Comparison of ENCODE assay signal across 19 cellular contexts in genomic region chr17:5793157-5793556, GRCh38.
DNase-seq lines count a peak whose midpoint lies in the region; ATAC-seq, FAIRE-seq and TF ChIP-seq lines count a peak whose summit lies in the region.
"Had no signal": no experiment of that assay in that cellular context is flagged by ENCODE, and none has a peak within 500 bp of the region (broad histone marks: within the 10 kb centered on the region; RNA-seq: fewer than 3 reads in every experiment).

No MANE protein-coding gene starts in this region.

- no peaks in the 10 kb centered on the region for H3K9me3 ChIP-seq in K562 (replicated peaks; ENCODE audit: control insufficient read depth, insufficient read depth, low read depth, low read length)
- no peaks in the 10 kb centered on the region for H3K9me3 ChIP-seq in uterus
- H3K9me3 ChIP-seq: gastrocnemius medialis had no signal

- peaks cover 4% of the 10 kb centered on the region for H3K36me3 Mint-ChIP-seq in T-cell

- BruUV-seq in K562 (replicated peaks; lab: Mats Ljungman, UMichigan), result no TSS peak

- no peaks in the 10 kb centered on the region for H3K4me1 Mint-ChIP-seq in T-cell
- H3K4me1 Mint-ChIP-seq: activated CD4-positive, alpha-beta T cell treated with anti-CD3 and anti-CD28 coated beads, Interleukin-2, amount 10 ng/mL, durations not matched to agents 24 days and 14 days; activated naive CD4-positive, alpha-beta T cell treated with anti-CD3 and anti-CD28 coated beads, Interleukin-2, amount 50 U/mL, for 24 hours had no signal

- H3K9me1 ChIP-seq in K562 (ENCODE audit: control insufficient read depth, insufficient read depth, low read length), result no peaks in the 10 kb centered on the region

- H3K27me3 Mint-ChIP-seq in T-cell, result peaks cover 37 to 39% of the 10 kb centered on the region in 2 donors

- CTCF ChIA-PET in K562 (lab: Yijun Ruan, JAX; ENCODE audit: low intra/inter-chr PET ratio), result no interaction called here
- CTCF ChIA-PET in T-cell (lab: Charles Lee), result no interaction called here

- H3K27me3 ChIP-seq in K562 (ENCODE audit: control insufficient read depth in 2 of 2, insufficient read depth in 2 of 2, low read length in 2 of 2), result peaks cover 0 to 5% of the 10 kb centered on the region in 2 experiments; a peak in 2 of 5 replicates
- H3K27me3 ChIP-seq in kidney epithelial cell (ENCODE audit: control insufficient read depth, insufficient read depth, low read length), result no peaks in the 10 kb centered on the region
- H3K27me3 ChIP-seq in uterus, result no peaks in the 10 kb centered on the region
- H3K27me3 ChIP-seq: tibial nerve had no signal

- no peak overlapping the region for H3K9ac ChIP-seq in K562 (ENCODE audit: insufficient read depth in 1 of 2, low read depth in 2 of 2, low read length in 2 of 2)

- no peak for FAIRE-seq in K562 (lab: Jason Lieb, UNC)
- FAIRE-seq: GM19239 had no signal

- no peaks in the 10 kb centered on the region for H4K20me1 ChIP-seq in K562 (replicated peaks; ENCODE audit: control insufficient read depth, insufficient read depth, low read length)

- TF ChIP-seq EP300 in K562 (IDR thresholded peaks at IDR 0.05; ENCODE audit: low read length), result no peak

- in situ Hi-C loops in K562 (cut with MboI), result no loop called here

- ATAC-seq in K562, result no peak
- no peak for ATAC-seq in HG02798 (IDR thresholded peaks at IDR 0.05; ENCODE audit: poor library complexity, unreplicated experiment)
- ATAC-seq in T-cell (replicated peaks in 1 of 4), result no peak
- ATAC-seq: gastrocnemius medialis had no signal

- TF ChIP-seq POLR2A in K562 (conservative IDR thresholded peaks at IDR 0.05) (no peak), uterus (IDR thresholded peaks at IDR 0.05) (no peak)

- H3K4me3 Mint-ChIP-seq in T-cell, result no peak overlapping the region
- H3K4me3 Mint-ChIP-seq: activated CD4-positive, alpha-beta T cell treated with anti-CD3 and anti-CD28 coated beads, Interleukin-2, amount 10 ng/mL, durations not matched to agents 24 days and 14 days; activated naive CD4-positive, alpha-beta T cell treated with anti-CD3 and anti-CD28 coated beads, Interleukin-2, amount 50 U/mL, for 24 hours; nephron had no signal

- H3K79me2 ChIP-seq in K562 (ENCODE audit: control insufficient read depth, insufficient read depth, low read length), result no peaks in the 10 kb centered on the region

- no peak overlapping the region for H3K27ac Mint-ChIP-seq in T-cell
- H3K27ac Mint-ChIP-seq: activated CD4-positive, alpha-beta T cell treated with anti-CD3 and anti-CD28 coated beads, Interleukin-2, amount 10 ng/mL, durations not matched to agents 24 days and 14 days; activated naive CD4-positive, alpha-beta T cell treated with anti-CD3 and anti-CD28 coated beads, Interleukin-2, amount 50 U/mL, for 24 hours; nephron had no signal

- peaks cover 7 to 8% (median 8%) of the 10 kb centered on the region in 3 donors for H3K9me3 Mint-ChIP-seq in T-cell

- H3K36me3 ChIP-seq in K562 (ENCODE audit: control insufficient read depth, insufficient read depth, low read length) (no peaks in the 10 kb centered on the region), kidney epithelial cell (ENCODE audit: control insufficient read depth, insufficient read depth, low read length) (no peaks in the 10 kb centered on the region), uterus (no peaks in the 10 kb centered on the region)
- H3K36me3 ChIP-seq: gastrocnemius medialis, sigmoid colon, tibial nerve had no signal

- H2AFZ ChIP-seq in K562 (ENCODE audit: low read depth, low read length), result no peak overlapping the region

- H3K4me3 ChIP-seq in AG10803 (ENCODE audit: low read length) (no peak overlapping the region), HFF-Myc (replicated peaks; ENCODE audit: low read depth, low read length) (no peak overlapping the region), K562 (no peak overlapping the region), kidney epithelial cell (ENCODE audit: low read depth, low read length) (no peak overlapping the region), uterus (no peak overlapping the region)
- H3K4me3 ChIP-seq: gastrocnemius medialis, lung, sigmoid colon, tibial nerve had no signal

- no peak for TF ChIP-seq RAD21 in K562 (CRISPR knock-in tag; conservative IDR thresholded peaks at IDR 0.05 in 1 of 2, IDR thresholded peaks at IDR 0.05 in 1 of 2)

- TF ChIP-seq CTCF in AG10803 (conservative IDR thresholded peaks at IDR 0.05; ENCODE audit: low read length) (0 out of 2 replicates have a peak, but pooled peaks have one; percentile 12), HFF-Myc (IDR thresholded peaks at IDR 0.05; ENCODE audit: low read depth, low read length, missing control alignments) (peak; percentile 40), K562 (IDR thresholded peaks at IDR 0.05 in 2 of 3, conservative IDR thresholded peaks at IDR 0.05 in 1 of 3; ENCODE audit: insufficient read depth in 2 of 3, low read depth in 1 of 3, low read length in 3 of 3) (0 out of 6 replicates have a peak, but pooled peaks of 2 of the 3 experiments have one; percentile 9 to 28), kidney epithelial cell (IDR thresholded peaks at IDR 0.05; ENCODE audit: insufficient read depth, low read length, poor library complexity, severe bottlenecking) (peak; percentile 24), uterus (IDR thresholded peaks at IDR 0.05) (no peak)

- DNase-seq in AG10803 (ENCODE audit: low read depth) (no peak), HFF-Myc (ENCODE audit: extremely low read depth, low read depth) (no peak), K562 (ENCODE audit: extremely low read depth in 1 of 4, low spot score in 3 of 4) (peak in 2 of 4 experiments; percentile 12 to 19), kidney epithelial cell (ENCODE audit: low read depth) (no peak), uterus (no peak), T-cell (no peak), DMS153 (lab: John Stamatoyannopoulos, UW) (no peak)
- DNase-seq: activated CD4-positive, alpha-beta T cell treated with anti-CD3 and anti-CD28 coated beads, Interleukin-2, amount 10 ng/mL, durations not matched to agents 24 days and 14 days; activated T-cell treated with anti-CD3 and anti-CD28 coated beads, Interleukin-2, amount 50 U/mL, for 1 hour; caudate nucleus; effector memory CD4-positive, alpha-beta T cell; gastrocnemius medialis; sigmoid colon had no signal

- H3K27ac ChIP-seq in K562 (ENCODE audit: extremely low read depth, low read depth, low read length) (no peak overlapping the region), uterus (no peak overlapping the region)
- H3K27ac ChIP-seq: gastrocnemius medialis, sigmoid colon, tibial nerve had no signal

- no peak overlapping the region for H3K4me2 ChIP-seq in K562 (ENCODE audit: insufficient read depth, low read length)

- H3K4me1 ChIP-seq in K562 (replicated peaks in 1 of 2; ENCODE audit: control insufficient read depth in 2 of 2, insufficient read depth in 2 of 2, low read length in 2 of 2) (no peaks in the 10 kb centered on the region), uterus (no peaks in the 10 kb centered on the region)
- H3K4me1 ChIP-seq: gastrocnemius medialis, sigmoid colon, tibial nerve had no signal

- POLR2A ChIA-PET in K562 (lab: Yijun Ruan, JAX) (no interaction called here), T-cell (lab: Charles Lee) (no interaction called here)

- WGBS in K562 (ENCODE audit: insufficient coverage, low coverage, missing lambda C conversion rate), result 10% methylated on average over 4 of the region's 4 CpGs

- intact Hi-C loops in K562 (cut with micrococcal nuclease) (no loop called here), uterus (cut with DNase I; ENCODE audit: low total_unique reads) (no loop called here)

TF ChIP-seq in K562, 482 proteins besides CTCF, POLR2A, EP300 and RAD21 (continues in another document):
- TF ChIP-seq CBX3 (IDR thresholded peaks at IDR 0.05; ENCODE audit: borderline replicate concordance in 1 of 2, low read length in 2 of 2) (0 out of 3 replicates have a peak, but pooled peaks of 1 of the 2 experiments have one; percentile 35), ZNF764 (CRISPR knock-in tag; IDR thresholded peaks at IDR 0.05; ENCODE audit: low read depth) (peak; percentile 96), SMAD2 (IDR thresholded peaks at IDR 0.05; ENCODE audit: low read depth, low read length) (no peak)
- TF ChIP-seq, protein P1, sequence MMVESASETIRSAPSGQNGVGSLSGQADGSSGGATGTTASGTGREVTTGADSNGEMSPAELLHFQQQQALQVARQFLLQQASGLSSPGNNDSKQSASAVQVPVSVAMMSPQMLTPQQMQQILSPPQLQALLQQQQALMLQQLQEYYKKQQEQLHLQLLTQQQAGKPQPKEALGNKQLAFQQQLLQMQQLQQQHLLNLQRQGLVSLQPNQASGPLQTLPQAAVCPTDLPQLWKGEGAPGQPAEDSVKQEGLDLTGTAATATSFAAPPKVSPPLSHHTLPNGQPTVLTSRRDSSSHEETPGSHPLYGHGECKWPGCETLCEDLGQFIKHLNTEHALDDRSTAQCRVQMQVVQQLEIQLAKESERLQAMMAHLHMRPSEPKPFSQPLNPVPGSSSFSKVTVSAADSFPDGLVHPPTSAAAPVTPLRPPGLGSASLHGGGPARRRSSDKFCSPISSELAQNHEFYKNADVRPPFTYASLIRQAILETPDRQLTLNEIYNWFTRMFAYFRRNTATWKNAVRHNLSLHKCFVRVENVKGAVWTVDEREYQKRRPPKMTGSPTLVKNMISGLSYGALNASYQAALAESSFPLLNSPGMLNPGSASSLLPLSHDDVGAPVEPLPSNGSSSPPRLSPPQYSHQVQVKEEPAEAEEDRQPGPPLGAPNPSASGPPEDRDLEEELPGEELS (CRISPR knock-in tag; IDR thresholded peaks at IDR 0.05; ENCODE audit: borderline replicate concordance), result no peak

Comparison
In these comparisons a context has a peak if more than half of its experiments do, and no peak if none do; other contexts are left out.
1. CTCF ChIP-seq: peak in AG10803 (single experiment), HFF-Myc (single experiment), K562 (2 of 3) and kidney epithelial cell (single experiment); none in uterus (0 of 4).